1 cellular context compared by ENCODE assay signal in genomic region chr6:4349323-4349722, GRCh38.
TF ChIP-seq lines count a peak whose summit lies in the region.

No MANE protein-coding gene starts in this region.

TF ChIP-seq in H1, 55 proteins besides CTCF, POLR2A, EP300 and RAD21:
- TF ChIP-seq TBP (IDR thresholded peaks at IDR 0.05; ENCODE audit: low read depth, low read length) (no peak), KDM5A (IDR thresholded peaks at IDR 0.05; ENCODE audit: low read length) (no peak), FOSL1 (IDR thresholded peaks at IDR 0.05; ENCODE audit: insufficient read depth, low read depth, low read length) (no peak), CHD1 (IDR thresholded peaks at IDR 0.05; ENCODE audit: low read depth, low read length) (no peak), CEBPB (IDR thresholded peaks at IDR 0.05; ENCODE audit: low read depth, low read length) (no peak), RNF2 (IDR thresholded peaks at IDR 0.05; ENCODE audit: borderline replicate concordance, low read depth, low read length, missing control alignments, poor library complexity, severe bottlenecking) (no peak), SIX5 (IDR thresholded peaks at IDR 0.05; ENCODE audit: low read depth, low read length) (no peak), BCL11A (IDR thresholded peaks at IDR 0.05; ENCODE audit: low read depth in 2 of 2, low read length in 2 of 2) (no peak), E2F6 (IDR thresholded peaks at IDR 0.05) (no peak), POLR2AphosphoS5 (IDR thresholded peaks at IDR 0.05; ENCODE audit: low read depth, low read length) (no peak), SP2 (IDR thresholded peaks at IDR 0.05; ENCODE audit: low read length) (no peak), NRF1 (IDR thresholded peaks at IDR 0.05; ENCODE audit: low read depth, low read length) (no peak), ATF3 (IDR thresholded peaks at IDR 0.05; ENCODE audit: insufficient read depth, low read depth, low read length) (no peak)
